8 cellular contexts compared by ENCODE assay signal in the genomic region with DNA sequence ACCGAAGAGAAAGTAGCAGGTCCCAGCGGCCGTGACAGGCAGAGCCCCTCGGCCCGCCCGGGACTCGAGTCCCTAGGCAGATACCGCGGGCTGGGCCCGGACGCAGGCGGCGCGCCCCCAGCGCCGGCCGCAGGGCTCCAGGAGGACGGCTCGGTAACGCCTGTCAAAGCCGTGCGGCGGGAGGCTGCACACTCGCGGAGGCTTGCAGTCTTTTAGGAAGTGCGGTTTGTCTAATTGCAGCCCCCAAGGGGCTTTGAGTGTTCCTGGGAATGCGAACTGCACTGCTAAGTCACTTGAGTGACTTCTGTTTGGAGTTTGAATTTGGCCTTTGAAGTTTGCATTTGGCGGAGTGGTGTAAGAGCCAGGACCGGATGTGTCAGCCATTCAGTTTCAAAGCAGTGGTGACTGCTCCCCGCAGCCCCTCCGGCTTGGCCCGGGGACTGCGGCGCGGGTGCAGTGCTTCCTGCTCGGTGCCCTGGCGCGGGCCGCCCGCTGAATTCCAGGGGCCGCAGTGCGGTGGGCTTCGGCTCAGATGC. TPM values are rescaled to one million over a fixed set of nuclear protein-coding genes. Genes with fewer than 3 reads are reported as not detected.
DNase-seq lines count a peak whose midpoint lies in the region; ATAC-seq, FAIRE-seq and TF ChIP-seq lines count a peak whose summit lies in the region.

No MANE protein-coding gene starts in this region.

- ATAC-seq in GM21360 (IDR thresholded peaks at IDR 0.05; ENCODE audit: unreplicated experiment) = peak; percentile 36

- H3K4me3 ChIP-seq in DOHH2 (ENCODE audit: low read length) (peak overlapping the region; percentile 88), SU-DHL-6 (ENCODE audit: insufficient read depth, low read length, poor library complexity, severe bottlenecking) (peak overlapping the region; percentile 60), right atrium auricular region (peak overlapping the region; percentile 76 to 87), rectal smooth muscle tissue (ENCODE audit: low read length) (peak overlapping the region; percentile 89)

- H3K9me3 ChIP-seq in DOHH2 (ENCODE audit: control insufficient read depth, insufficient read depth, low read length) = no peaks in the 10 kb centered on the region
- no peaks in the 10 kb centered on the region for H3K9me3 ChIP-seq in SU-DHL-6 (ENCODE audit: insufficient read depth, low read length)
- H3K9me3 ChIP-seq in right atrium auricular region = no peaks in the 10 kb centered on the region

- no peaks in the 10 kb centered on the region for H3K27me3 ChIP-seq in DOHH2 (ENCODE audit: control insufficient read depth, low read length)
- no peaks in the 10 kb centered on the region for H3K27me3 ChIP-seq in SU-DHL-6 (ENCODE audit: low read length)
- H3K27me3 ChIP-seq in right atrium auricular region = no peaks in the 10 kb centered on the region
- H3K27me3 ChIP-seq in rectal smooth muscle tissue (ENCODE audit: control insufficient read depth, insufficient read depth, low read length) = no peaks in the 10 kb centered on the region

- H3F3A ChIP-seq in DOHH2 (ENCODE audit: control insufficient read depth, insufficient read depth) (peaks cover 20% of the 10 kb centered on the region; the same call in 1 of the 2 replicates), SU-DHL-6 (ENCODE audit: insufficient read depth) (peaks cover 5% of the 10 kb centered on the region; the same call in 1 of the 2 replicates)

- DNase-seq in HPDE6-E6E7 (ENCODE audit: extremely low spot score) (peak; percentile 10), amniotic stem cell (lab: John Stamatoyannopoulos, UW) (peak; percentile 17), right atrium auricular region (ENCODE audit: low spot score) (peak; percentile 70), D721Med (ENCODE audit: insufficient read length, low spot score) (no peak)

- H3K4me2 ChIP-seq in DOHH2 (ENCODE audit: low read length) (peak overlapping the region; percentile 93), SU-DHL-6 (ENCODE audit: low read depth, low read length, poor library complexity, severe bottlenecking) (peak overlapping the region; percentile 90)

- H3K4me1 ChIP-seq in DOHH2 (ENCODE audit: control insufficient read depth, low read length) = peaks cover 49% of the 10 kb centered on the region
- H3K4me1 ChIP-seq in right atrium auricular region = peaks cover 0 to 35% of the 10 kb centered on the region in 2 donors
- H3K4me1 ChIP-seq in rectal smooth muscle tissue (ENCODE audit: control insufficient read depth, insufficient read depth, low read length) = peaks cover 4% of the 10 kb centered on the region

- H3K9ac ChIP-seq in SU-DHL-6 (ENCODE audit: low read length) = peak overlapping the region; percentile 70
- H3K9ac ChIP-seq in rectal smooth muscle tissue (ENCODE audit: low read length) = peak overlapping the region; percentile 41

- H3K27ac ChIP-seq in DOHH2 (ENCODE audit: low read depth, low read length) (peak overlapping the region; percentile 82), SU-DHL-6 (ENCODE audit: low read depth, low read length) (peak overlapping the region; percentile 58), right atrium auricular region (peak overlapping the region; percentile 86 to 87), rectal smooth muscle tissue (ENCODE audit: low read depth, low read length) (peak overlapping the region; percentile 74)

- H3K9me2 ChIP-seq in DOHH2 (replicated peaks; ENCODE audit: control insufficient read depth, low read length) (no peaks in the 10 kb centered on the region), SU-DHL-6 (replicated peaks; ENCODE audit: insufficient read depth, low read length) (no peaks in the 10 kb centered on the region)

- H3K36me3 ChIP-seq in DOHH2 (ENCODE audit: control insufficient read depth, low read length) (peaks cover 11% of the 10 kb centered on the region), SU-DHL-6 (ENCODE audit: low read length) (no peaks in the 10 kb centered on the region; the same call in 1 of the 2 replicates), right atrium auricular region (no peaks in the 10 kb centered on the region), rectal smooth muscle tissue (ENCODE audit: control insufficient read depth, insufficient read depth, low read length) (no peaks in the 10 kb centered on the region)

- H2AFZ ChIP-seq in SU-DHL-6 (ENCODE audit: low read depth, low read length, severe bottlenecking) = peak overlapping the region; percentile 9

- TF ChIP-seq CTCF in DOHH2 (IDR thresholded peaks at IDR 0.05; ENCODE audit: low read depth, low read length, poor library complexity, severe bottlenecking) (peak; percentile 24), SU-DHL-6 (IDR thresholded peaks at IDR 0.05; ENCODE audit: insufficient read depth, low read length, poor library complexity, severe bottlenecking) (no peak), right atrium auricular region (IDR thresholded peaks at IDR 0.05) (peak in 1 of 2 donors; percentile 27), D721Med (IDR thresholded peaks at IDR 0.05; ENCODE audit: insufficient read depth, missing control alignments) (no peak)

- H3K79me2 ChIP-seq in DOHH2 (ENCODE audit: control insufficient read depth, low read length) (peaks cover 69% of the 10 kb centered on the region), SU-DHL-6 (ENCODE audit: insufficient read depth, low read length) (peaks cover 47% of the 10 kb centered on the region)

- H4K20me1 ChIP-seq in DOHH2 (ENCODE audit: control insufficient read depth, insufficient read depth, low read depth, low read length) = no peaks in the 10 kb centered on the region
- peaks cover 4% of the 10 kb centered on the region; the same call in 1 of the 2 replicates for H4K20me1 ChIP-seq in SU-DHL-6 (ENCODE audit: low read depth, low read length)

- FAIRE-seq in D721Med (lab: Jason Lieb, UNC) = no peak

RNA-seq across cellular contexts. Expression of a gene that starts 1.3 kb away (rescaled TPM):
- total RNA-seq in right atrium auricular region = 1 to 10 TPM; 5.9 to 8.9 TPM
